Comparison of ENCODE assay signal across 8 cellular contexts in genomic region chr1:13749543-13750307, GRCh38. TPM values are rescaled to one million over a fixed set of nuclear protein-coding genes. Genes with fewer than 3 reads are reported as not detected.
DNase-seq lines count a peak whose midpoint lies in the region; ATAC-seq and TF ChIP-seq lines count a peak whose summit lies in the region.

No MANE protein-coding gene starts in this region.

- H3K27me3 Mint-ChIP-seq in naive thymus-derived CD4-positive, alpha-beta T cell, result no peaks in the 10 kb centered on the region

- in situ Hi-C loops in GM23248 (cut with MboI), result no loop called here

- CTCF ChIA-PET in naive thymus-derived CD4-positive, alpha-beta T cell (lab: Charles Lee), result interaction anchor here (1.0 to 1.5 kb wide), 6 partner anchors 16 to 50 kb away, joined by 3 to 6 read pairs (median 4); no protein-coding TSS in a partner anchor

- peak overlapping the region; percentile 95 to 100 (median 97) for H3K4me3 Mint-ChIP-seq in naive thymus-derived CD4-positive, alpha-beta T cell

- peak overlapping the region; percentile 61 for H2AFZ ChIP-seq in GM23248

- POLR2A ChIA-PET in naive thymus-derived CD4-positive, alpha-beta T cell (lab: Charles Lee), result interaction anchor here (0.6 to 4.5 kb wide), 14 partner anchors 8 to 90 kb away, joined by 3 to 206 read pairs (median 4); partner anchors contain the start of gene PRDM2

- peaks cover 60% of the 10 kb centered on the region for H3K79me2 ChIP-seq in GM23248 (ENCODE audit: insufficient read depth)

- H3F3A ChIP-seq in GM23248 (ENCODE audit: insufficient read depth), result peaks cover 33% of the 10 kb centered on the region

- H4K20me1 ChIP-seq in GM23248 (ENCODE audit: insufficient read depth), result peaks cover 21% of the 10 kb centered on the region

- ATAC-seq in naive thymus-derived CD4-positive, alpha-beta T cell, result peak; percentile 43

- H3K4me1 ChIP-seq in GM23248 (ENCODE audit: insufficient read depth), result peaks cover 24% of the 10 kb centered on the region
- H3K4me1 ChIP-seq in naive thymus-derived CD4-positive, alpha-beta T cell (ENCODE audit: control insufficient read depth in 2 of 2, insufficient read depth in 2 of 2, low read length in 2 of 2), result peaks cover 44 to 52% of the 10 kb centered on the region in 2 donors
- H3K4me1 ChIP-seq in thymus (ENCODE audit: control insufficient read depth, insufficient read depth, low read length), result peaks cover 3% of the 10 kb centered on the region

- H3K27ac ChIP-seq in GM23248 (peak overlapping the region; percentile 89), thymus (ENCODE audit: low read depth) (peak overlapping the region; percentile 96)
- peak overlapping the region; percentile 83 for H3K27ac ChIP-seq in naive thymus-derived CD4-positive, alpha-beta T cell (ENCODE audit: low read depth, low read length)

- H3K4me2 ChIP-seq in GM23248 (ENCODE audit: unreplicated experiment), result peak overlapping the region; percentile 92

- peaks cover 7 to 17% (median 10%) of the 10 kb centered on the region in 5 donors for H3K36me3 Mint-ChIP-seq in naive thymus-derived CD4-positive, alpha-beta T cell

- H3K4me1 Mint-ChIP-seq in naive thymus-derived CD4-positive, alpha-beta T cell, result peaks cover 40 to 73% (median 62%) of the 10 kb centered on the region in 7 donors

- H3K9me2 ChIP-seq in GM23248 (ENCODE audit: insufficient read depth), result no peaks in the 10 kb centered on the region

- H3K4me3 ChIP-seq in GM23248 (peak overlapping the region; percentile 95), thymus (ENCODE audit: low read length) (peak overlapping the region; percentile 97)
- peak overlapping the region; percentile 59 for H3K4me3 ChIP-seq in naive thymus-derived CD4-positive, alpha-beta T cell (ENCODE audit: low read length)

- no peak for TF ChIP-seq POLR2A in erythroblast (IDR thresholded peaks at IDR 0.05; ENCODE audit: low read length)

- DNase-seq in ELF-1 (ENCODE audit: low read depth, low spot score) (peak; percentile 40), GM23248 (peak; percentile 82), LoVo (ENCODE audit: low spot score) (peak; percentile 40), erythroblast (lab: John Stamatoyannopoulos, UW) (peak; percentile 87 to 91), D341Med (ENCODE audit: low spot score) (no peak)
- DNase-seq in activated CD4-positive, alpha-beta T cell treated with anti-CD3 and anti-CD28 coated beads, Interleukin-2, amount 50 U/mL, for 4 hours, result peak; percentile 18 to 19
- peak in 2 of 9 donors; percentile 43 to 67 for DNase-seq in naive thymus-derived CD4-positive, alpha-beta T cell

- 1% methylated on average over 47 to 64 of the region's 81 CpGs for WGBS in GM23248 (ENCODE audit: low coverage in 1 of 2, low lambda C conversion rate in 2 of 2, missing lambda C conversion rate in 2 of 2), 2 experiments
- under 1% methylated on average over 81 of the region's 81 CpGs for WGBS in thymus

- intact Hi-C loops in naive thymus-derived CD4-positive, alpha-beta T cell (cut with micrococcal nuclease), result loop anchor here (1.0 to 2.0 kb wide), 3 partner anchors 15 to 49 kb away; partner anchors contain the start of gene PRDM2 (in 2 of the 2)

- H3K36me3 ChIP-seq in GM23248 (ENCODE audit: low read depth) (no peaks in the 10 kb centered on the region), thymus (ENCODE audit: control insufficient read depth, insufficient read depth) (peaks cover 4% of the 10 kb centered on the region)
- H3K36me3 ChIP-seq in naive thymus-derived CD4-positive, alpha-beta T cell (ENCODE audit: control insufficient read depth in 2 of 3, insufficient read depth in 3 of 3, low read length in 3 of 3), result peaks cover 0 to 20% (median 0%) of the 10 kb centered on the region in 3 experiments

- peaks cover 0 to 3% (median 0%) of the 10 kb centered on the region in 11 donors for H3K9me3 Mint-ChIP-seq in naive thymus-derived CD4-positive, alpha-beta T cell

- peak overlapping the region; percentile 91 to 96 (median 95) for H3K27ac Mint-ChIP-seq in naive thymus-derived CD4-positive, alpha-beta T cell

- H3K9ac ChIP-seq in GM23248, result peak overlapping the region; percentile 93

- H3K9me3 ChIP-seq in GM23248 (ENCODE audit: low read depth), result no peaks in the 10 kb centered on the region
- H3K9me3 ChIP-seq in naive thymus-derived CD4-positive, alpha-beta T cell (ENCODE audit: control insufficient read depth in 2 of 3, low read length in 3 of 3), result no peaks in the 10 kb centered on the region
- H3K9me3 ChIP-seq in thymus (ENCODE audit: control insufficient read depth), result no peaks in the 10 kb centered on the region

- H3K27me3 ChIP-seq in GM23248 (replicated peaks; ENCODE audit: insufficient read depth), result no peaks in the 10 kb centered on the region
- H3K27me3 ChIP-seq in naive thymus-derived CD4-positive, alpha-beta T cell (ENCODE audit: control insufficient read depth in 2 of 2, insufficient read depth in 2 of 2, low read length in 2 of 2), result no peaks in the 10 kb centered on the region
- H3K27me3 ChIP-seq in thymus (ENCODE audit: control insufficient read depth, insufficient read depth), result no peaks in the 10 kb centered on the region

RNA-seq across cellular contexts. Expression of gene PRDM2, which starts 49.7 kb away (rescaled TPM):
- 9.7 and 11.0 TPM in 2 replicates for total RNA-seq in GM23248 (2014; rRNA removed; shearing (Covaris generic))
- polyA plus RNA-seq in GM23248 (2016; fragmentation: Nextera tagmentation; extraction: Ambion mirVana) (14.0 and 15.1 TPM in 2 replicates), thymus (25.5 TPM)
- total RNA-seq in naive thymus-derived CD4-positive, alpha-beta T cell, result 100 to 1,000 TPM in 4 of 5 experiments, 10 to 100 TPM in 1; 58.3 to 142 (median 127) TPM
- 10 to 100 TPM; 16.3 to 24.8 TPM for polyA plus RNA-seq in naive thymus-derived CD4-positive, alpha-beta T cell
